Comparison of ENCODE assay signal across 23 cellular contexts in genomic region chr4:137694138-137694537, GRCh38.
A peak's percentile ranks its signal among the peaks of the same experiment; 100 is the strongest.
DNase-seq lines count a peak whose midpoint lies in the region; ATAC-seq and TF ChIP-seq lines count a peak whose summit lies in the region.
"Had no signal": no experiment of that assay in that cellular context is flagged by ENCODE, and none has a peak within 500 bp of the region (broad histone marks: within the 10 kb centered on the region; RNA-seq: fewer than 3 reads in every experiment).

No MANE protein-coding gene starts in this region.

- peaks cover 3% of the 10 kb centered on the region for H3K9me3 Mint-ChIP-seq in activated CD8-positive, alpha-beta memory T cell treated with anti-CD3 and anti-CD28 coated beads, Interleukin-2, amount 10 ng/mL, durations not matched to agents 7 days and 5 days (ENCODE audit: low read depth)
- H3K9me3 Mint-ChIP-seq: nephron progenitor cell had no signal

- intact Hi-C loops in right cardiac atrium (cut with DNase I) = no loop called here
- intact Hi-C loops in tibial artery (cut with DNase I; ENCODE audit: low total_unique reads) = no loop called here

- CTCF ChIA-PET in activated CD8-positive, alpha-beta memory T cell treated with anti-CD3 and anti-CD28 coated beads, Interleukin-2, amount 10 ng/mL, durations not matched to agents 7 days and 5 days (lab: Charles Lee) = no interaction called here

- peak; percentile 43 to 75 for ATAC-seq in right cardiac atrium
- ATAC-seq in activated CD8-positive, alpha-beta memory T cell treated with anti-CD3 and anti-CD28 coated beads, Interleukin-2, amount 10 ng/mL, durations not matched to agents 7 days and 5 days = no peak
- ATAC-seq: activated CD4-positive, CD25-positive, alpha-beta regulatory T cell treated with anti-CD3 and anti-CD28 coated beads, Interleukin-2, amount 50 U/mL, for 24 hours; activated CD8-positive, alpha-beta T cell treated with anti-CD3 and anti-CD28 coated beads, Interleukin-2, amount 10 ng/mL, durations not matched to agents 7 days and 5 days; effector memory CD8-positive, alpha-beta T cell; GM12878; left colon had no signal

- no peak overlapping the region for H3K4me3 Mint-ChIP-seq in activated CD8-positive, alpha-beta memory T cell treated with anti-CD3 and anti-CD28 coated beads, Interleukin-2, amount 10 ng/mL, durations not matched to agents 7 days and 5 days
- H3K4me3 Mint-ChIP-seq: activated CD8-positive, alpha-beta T cell treated with anti-CD3 and anti-CD28 coated beads, Interleukin-2, amount 10 ng/mL, durations not matched to agents 7 days and 5 days; activated T-cell treated with anti-CD3 and anti-CD28 coated beads, Interleukin-2, amount 50 U/mL, for 24 hours; CD8-positive, alpha-beta memory T cell; effector memory CD8-positive, alpha-beta T cell; nephron progenitor cell had no signal

- peak overlapping the region; percentile 38 to 61 for H3K27ac ChIP-seq in coronary artery
- no peak overlapping the region for H3K27ac ChIP-seq in right cardiac atrium (ENCODE audit: low read length)
- H3K27ac ChIP-seq in tibial artery = peak overlapping the region; percentile 66

- H3K4me3 ChIP-seq in adipocyte (ENCODE audit: low read length) (no peak overlapping the region), coronary artery (peak overlapping the region; percentile 13), right cardiac atrium (ENCODE audit: low read length) (no peak overlapping the region), tibial artery (no peak overlapping the region), H7 (ENCODE audit: insufficient read depth, low read depth, low read length) (no peak overlapping the region)
- H3K4me3 ChIP-seq: esophagus muscularis mucosa, GM12878 had no signal

- no peaks in the 10 kb centered on the region for H3K9me3 ChIP-seq in adipocyte (ENCODE audit: control insufficient read depth, low read length)
- no peaks in the 10 kb centered on the region for H3K9me3 ChIP-seq in right cardiac atrium (ENCODE audit: control insufficient read depth, low read length)
- H3K9me3 ChIP-seq in tibial artery = no peaks in the 10 kb centered on the region
- H3K9me3 ChIP-seq: esophagus muscularis mucosa had no signal

- peak overlapping the region; percentile 33 for H3K9ac ChIP-seq in adipocyte (ENCODE audit: low read length)

- TF ChIP-seq CTCF in coronary artery (IDR thresholded peaks at IDR 0.05) (no peak), tibial artery (IDR thresholded peaks at IDR 0.05) (no peak)

- no peaks in the 10 kb centered on the region for H3K36me3 Mint-ChIP-seq in activated CD8-positive, alpha-beta memory T cell treated with anti-CD3 and anti-CD28 coated beads, Interleukin-2, amount 10 ng/mL, durations not matched to agents 7 days and 5 days
- H3K36me3 Mint-ChIP-seq: CD8-positive, alpha-beta memory T cell had no signal

- no peaks in the 10 kb centered on the region for H3K27me3 ChIP-seq in adipocyte (replicated peaks; ENCODE audit: control insufficient read depth, insufficient read depth, low read length)
- H3K27me3 ChIP-seq in right cardiac atrium (ENCODE audit: control insufficient read depth, insufficient read depth) = no peaks in the 10 kb centered on the region
- H3K27me3 ChIP-seq in tibial artery = no peaks in the 10 kb centered on the region
- no peaks in the 10 kb centered on the region for H3K27me3 ChIP-seq in H7 (ENCODE audit: control insufficient read depth, insufficient read depth, low read length)
- H3K27me3 ChIP-seq: esophagus muscularis mucosa had no signal

- 61% methylated on average over 1 of the region's 1 CpG for WGBS in right cardiac atrium

- no peaks in the 10 kb centered on the region for H3K27me3 Mint-ChIP-seq in activated CD8-positive, alpha-beta memory T cell treated with anti-CD3 and anti-CD28 coated beads, Interleukin-2, amount 10 ng/mL, durations not matched to agents 7 days and 5 days
- H3K27me3 Mint-ChIP-seq: activated T-cell treated with anti-CD3 and anti-CD28 coated beads, Interleukin-2, amount 50 U/mL, for 24 hours; CD8-positive, alpha-beta memory T cell; effector memory CD8-positive, alpha-beta T cell had no signal

- peak; percentile 70 for DNase-seq in adipocyte (ENCODE audit: low read depth)
- no peak for DNase-seq in coronary artery (ENCODE audit: low spot score)
- peak; percentile 33 to 81 (median 61) for DNase-seq in right cardiac atrium
- DNase-seq in tibial artery = peak; percentile 76 to 82
- DNase-seq in activated CD8-positive, alpha-beta memory T cell treated with anti-CD3 and anti-CD28 coated beads, Interleukin-2, amount 10 ng/mL, durations not matched to agents 7 days and 5 days = no peak
- no peak for DNase-seq in H7
- DNase-seq in activated CD4-positive, CD25-positive, alpha-beta regulatory T cell (lab: John Stamatoyannopoulos, UW) = no peak
- DNase-seq: activated CD8-positive, alpha-beta T cell treated with anti-CD3 and anti-CD28 coated beads, Interleukin-2, amount 10 ng/mL, durations not matched to agents 7 days and 5 days; activated naive CD4-positive, alpha-beta T cell; activated T-cell treated with anti-CD3 and anti-CD28 coated beads, Interleukin-2, amount 50 U/mL, for 24 hours; AML-193; CD8-positive, alpha-beta memory T cell; cerebellar nuclear complex; DMS53; effector memory CD8-positive, alpha-beta T cell; left colon; NCI-H1092; NCI-H187 treated with DMSO at 0.1 percent for 48 hours; NCI-H345; nephron progenitor cell had no signal

- H3K4me1 Mint-ChIP-seq in activated CD8-positive, alpha-beta memory T cell treated with anti-CD3 and anti-CD28 coated beads, Interleukin-2, amount 10 ng/mL, durations not matched to agents 7 days and 5 days = no peaks in the 10 kb centered on the region
- H3K4me1 Mint-ChIP-seq: CD8-positive, alpha-beta memory T cell had no signal

- H3K4me1 ChIP-seq in adipocyte (ENCODE audit: control insufficient read depth, insufficient read depth, low read length) = peaks cover 17% of the 10 kb centered on the region
- H3K4me1 ChIP-seq in right cardiac atrium (ENCODE audit: control insufficient read depth, insufficient read depth, low read length) = no peaks in the 10 kb centered on the region
- peaks cover 0 to 47% (median 5%) of the 10 kb centered on the region in 4 donors for H3K4me1 ChIP-seq in tibial artery

- H3K27ac Mint-ChIP-seq in activated CD8-positive, alpha-beta memory T cell treated with anti-CD3 and anti-CD28 coated beads, Interleukin-2, amount 10 ng/mL, durations not matched to agents 7 days and 5 days = no peak overlapping the region
- H3K27ac Mint-ChIP-seq: activated CD8-positive, alpha-beta T cell treated with anti-CD3 and anti-CD28 coated beads, Interleukin-2, amount 10 ng/mL, durations not matched to agents 7 days and 5 days; activated T-cell treated with anti-CD3 and anti-CD28 coated beads, Interleukin-2, amount 50 U/mL, for 24 hours; CD8-positive, alpha-beta memory T cell; effector memory CD8-positive, alpha-beta T cell; nephron progenitor cell had no signal

- H3K36me3 ChIP-seq in adipocyte (ENCODE audit: control insufficient read depth, insufficient read depth, low read length, severe bottlenecking) (no peaks in the 10 kb centered on the region), tibial artery (no peaks in the 10 kb centered on the region), H7 (replicated peaks; ENCODE audit: control insufficient read depth, insufficient read depth, low read length) (no peaks in the 10 kb centered on the region)
- H3K36me3 ChIP-seq: esophagus muscularis mucosa had no signal

Comparison
In these comparisons a context has a peak if more than half of its experiments do, and no peak if none do; other contexts are left out.
1. DNase-seq: peak in adipocyte (single experiment), right cardiac atrium (3 of 3) and tibial artery (2 of 2); none in coronary artery (single experiment), activated CD8-positive, alpha-beta memory T cell treated with anti-CD3 and anti-CD28 coated beads, Interleukin-2, amount 10 ng/mL, durations not matched to agents 7 days and 5 days (single experiment), H7 (single experiment) and activated CD4-positive, CD25-positive, alpha-beta regulatory T cell (0 of 4).